1 cellular context compared by ENCODE assay signal in genomic region chr10:102963237-102963886, GRCh38.
TF ChIP-seq lines count a peak whose summit lies in the region.

No MANE protein-coding gene starts in this region.

TF ChIP-seq in HEK293, 187 proteins besides CTCF, POLR2A, EP300 and RAD21 (continued from another document):
- TF ChIP-seq FEZF1 (tag by site-specific recombination; IDR thresholded peaks at IDR 0.05) = peak; percentile 59; the same call in 1 of the 2 replicates
- peak; percentile 56; the same call in 1 of the 2 replicates for TF ChIP-seq OVOL3 (tag by site-specific recombination; IDR thresholded peaks at IDR 0.05)
- TF ChIP-seq OSR2 (tag by site-specific recombination; IDR thresholded peaks at IDR 0.05) = peak; percentile 91
- 0 out of 2 replicates have a peak, but pooled peaks have one; percentile 14 for TF ChIP-seq ZNF18 (tag by site-specific recombination; IDR thresholded peaks at IDR 0.05)
- TF ChIP-seq IKZF3 (tag by site-specific recombination; IDR thresholded peaks at IDR 0.05) = peak; percentile 51; the same call in 1 of the 2 replicates
- no peak for TF ChIP-seq ZNF175 (tag by site-specific recombination; IDR thresholded peaks at IDR 0.05)
- TF ChIP-seq ZEB2 (tag by site-specific recombination; IDR thresholded peaks at IDR 0.05) = 0 out of 2 replicates have a peak, but pooled peaks have one; percentile 25
- TF ChIP-seq KLF8 (tag by site-specific recombination; IDR thresholded peaks at IDR 0.05) = peak; percentile 20; the same call in 1 of the 2 replicates
- TF ChIP-seq ZNF843 (tag by site-specific recombination; IDR thresholded peaks at IDR 0.05) = peak; percentile 62; the same call in 1 of the 2 replicates
- TF ChIP-seq ZBTB1 (tag by site-specific recombination; IDR thresholded peaks at IDR 0.05) = no peak
- 0 out of 2 replicates have a peak, but pooled peaks have one; percentile 8 for TF ChIP-seq PRDM10 (tag by site-specific recombination; IDR thresholded peaks at IDR 0.05)
- TF ChIP-seq ZNF768 (tag by site-specific recombination; IDR thresholded peaks at IDR 0.05) = no peak
